8 cellular contexts compared by ENCODE assay signal in genomic region chrX:154799554-154800348, GRCh38. TPM values are rescaled to one million over a fixed set of nuclear protein-coding genes. Genes with fewer than 3 reads are reported as not detected.
DNase-seq lines count a peak whose midpoint lies in the region; ATAC-seq and TF ChIP-seq lines count a peak whose summit lies in the region.

No MANE protein-coding gene starts in this region.

- peak overlapping the region in 1 of 2 experiments; percentile 15 for H3K4ac ChIP-seq in mesenchymal stem cell (ENCODE audit: low read depth in 1 of 2, low read length in 2 of 2)

- H3K4me1 ChIP-seq in BLaER1 treated with 17β-estradiol and CSF1 and Interleukin-3, amounts not matched to agents 10 nM and 100 nM: peaks cover 64 to 86% (median 74%) of the 10 kb centered on the region in 10 experiments
- H3K4me1 ChIP-seq in mesenchymal stem cell (ENCODE audit: control insufficient read depth, insufficient read depth, low read depth, low read length): peaks cover 7% of the 10 kb centered on the region

- no peaks in the 10 kb centered on the region; a peak in 1 of 22 replicates for H4K20me1 ChIP-seq in BLaER1 treated with 17β-estradiol and CSF1 and Interleukin-3, amounts not matched to agents 10 nM and 100 nM

- H2BK5ac ChIP-seq in mesenchymal stem cell (ENCODE audit: low read depth, low read length, poor library complexity, severe bottlenecking): no peak overlapping the region

- no peak overlapping the region for H3K23ac ChIP-seq in mesenchymal stem cell (ENCODE audit: low read length in 2 of 2)

- no peak overlapping the region for H2AFZ ChIP-seq in mesenchymal stem cell (ENCODE audit: low read depth, low read length)

- H3K4me3 Mint-ChIP-seq in activated CD8-positive, alpha-beta T cell treated with anti-CD3 and anti-CD28 coated beads, Interleukin-2, amount 10 ng/mL, durations not matched to agents 7 days and 5 days: peak overlapping the region; percentile 6
- no peak overlapping the region for H3K4me3 Mint-ChIP-seq in mesothelial cell of epicardium

- peaks cover 5% of the 10 kb centered on the region for H3K79me1 ChIP-seq in mesenchymal stem cell (replicated peaks; ENCODE audit: low read length, poor library complexity, severe bottlenecking)

- 23% methylated on average over 7 of the region's 9 CpGs for WGBS in mesenchymal stem cell

- H3K14ac ChIP-seq in mesenchymal stem cell (ENCODE audit: low read length in 2 of 2): no peak overlapping the region

- H4K91ac ChIP-seq in mesenchymal stem cell (ENCODE audit: low read length): peak overlapping the region; percentile 61

- peak overlapping the region; percentile 64 for H4K8ac ChIP-seq in mesenchymal stem cell (ENCODE audit: low read length)

- H2AK5ac ChIP-seq in mesenchymal stem cell (ENCODE audit: low read length, severe bottlenecking): no peak overlapping the region

- H3K27me3 Mint-ChIP-seq in activated CD8-positive, alpha-beta T cell treated with anti-CD3 and anti-CD28 coated beads, Interleukin-2, amount 10 ng/mL, durations not matched to agents 7 days and 5 days (ENCODE audit: low read depth): no peaks in the 10 kb centered on the region
- H3K27me3 Mint-ChIP-seq in mesothelial cell of epicardium (ENCODE audit: low read depth): no peaks in the 10 kb centered on the region

- peaks cover 0 to 10% (median under 1%) of the 10 kb centered on the region in 11 experiments; a peak in 3 of 22 replicates for H3K9me3 ChIP-seq in BLaER1 treated with 17β-estradiol and CSF1 and Interleukin-3, amounts not matched to agents 10 nM and 100 nM (replicated peaks in 1 of 11)
- H3K9me3 ChIP-seq in mesenchymal stem cell (ENCODE audit: control insufficient read depth, low read length): no peaks in the 10 kb centered on the region

- peak overlapping the region; percentile 79 to 89 (median 83) for H3K27ac ChIP-seq in BLaER1 treated with 17β-estradiol and CSF1 and Interleukin-3, amounts not matched to agents 10 nM and 100 nM
- peak overlapping the region; percentile 73 for H3K27ac ChIP-seq in mesenchymal stem cell (ENCODE audit: low read length, poor library complexity, severe bottlenecking)

- H3K36me3 ChIP-seq in BLaER1 treated with 17β-estradiol and CSF1 and Interleukin-3, amounts not matched to agents 10 nM and 100 nM: no peaks in the 10 kb centered on the region
- H3K36me3 ChIP-seq in mesenchymal stem cell (ENCODE audit: control insufficient read depth in 1 of 2, insufficient read depth in 2 of 2, low read depth in 1 of 2, low read length in 2 of 2): no peaks in the 10 kb centered on the region

- H2BK12ac ChIP-seq in mesenchymal stem cell (ENCODE audit: low read length in 2 of 2): peak overlapping the region in 1 of 2 experiments; percentile 72

- H3K27me3 ChIP-seq in BLaER1 treated with 17β-estradiol and CSF1 and Interleukin-3, amounts not matched to agents 10 nM and 100 nM: peaks cover 52 to 100% (median 97%) of the 10 kb centered on the region in 11 experiments
- no peaks in the 10 kb centered on the region for H3K27me3 ChIP-seq in mesenchymal stem cell (ENCODE audit: control insufficient read depth in 1 of 2, insufficient read depth in 1 of 2, low read length in 2 of 2)

- no peak overlapping the region for H2BK120ac ChIP-seq in mesenchymal stem cell (ENCODE audit: low read depth, low read length)

- POLR2A ChIA-PET in activated CD8-positive, alpha-beta T cell treated with anti-CD3 and anti-CD28 coated beads, Interleukin-2, amount 10 ng/mL, durations not matched to agents 7 days and 5 days (lab: Charles Lee): interaction anchor here (1.3 kb wide), 1 partner anchor 37 kb away, joined by 4 read pairs; the partner anchor contains the start of gene DKC1
- POLR2A ChIA-PET in GM10248 (lab: Yijun Ruan, JAX): no interaction called here

- H3K36me3 Mint-ChIP-seq in activated CD8-positive, alpha-beta T cell treated with anti-CD3 and anti-CD28 coated beads, Interleukin-2, amount 10 ng/mL, durations not matched to agents 7 days and 5 days (ENCODE audit: low read depth): peaks cover 24% of the 10 kb centered on the region
- no peaks in the 10 kb centered on the region for H3K36me3 Mint-ChIP-seq in mesothelial cell of epicardium

- peak overlapping the region; percentile 31 to 78 (median 45); a peak in 16 of 20 replicates for H3K4me3 ChIP-seq in BLaER1 treated with 17β-estradiol and CSF1 and Interleukin-3, amounts not matched to agents 10 nM and 100 nM
- no peak overlapping the region for H3K4me3 ChIP-seq in mesenchymal stem cell (ENCODE audit: insufficient read depth in 1 of 2, low read depth in 1 of 2, low read length in 2 of 2)

- peak overlapping the region; percentile 76 to 93 (median 81) for H3K4me2 ChIP-seq in BLaER1 treated with 17β-estradiol and CSF1 and Interleukin-3, amounts not matched to agents 10 nM and 100 nM
- H3K4me2 ChIP-seq in mesenchymal stem cell (ENCODE audit: low read length, poor library complexity, severe bottlenecking): no peak overlapping the region

- H3K9me3 Mint-ChIP-seq in activated CD8-positive, alpha-beta T cell treated with anti-CD3 and anti-CD28 coated beads, Interleukin-2, amount 10 ng/mL, durations not matched to agents 7 days and 5 days (ENCODE audit: insufficient read depth): no peaks in the 10 kb centered on the region
- peaks cover 18% of the 10 kb centered on the region for H3K9me3 Mint-ChIP-seq in mesothelial cell of epicardium

- peak overlapping the region; percentile 72 for H3K27ac Mint-ChIP-seq in activated CD8-positive, alpha-beta T cell treated with anti-CD3 and anti-CD28 coated beads, Interleukin-2, amount 10 ng/mL, durations not matched to agents 7 days and 5 days
- H3K27ac Mint-ChIP-seq in mesothelial cell of epicardium: no peak overlapping the region

- peaks cover 74% of the 10 kb centered on the region for H3K4me1 Mint-ChIP-seq in activated CD8-positive, alpha-beta T cell treated with anti-CD3 and anti-CD28 coated beads, Interleukin-2, amount 10 ng/mL, durations not matched to agents 7 days and 5 days (ENCODE audit: low read depth)
- peaks cover 9% of the 10 kb centered on the region for H3K4me1 Mint-ChIP-seq in mesothelial cell of epicardium

- TF ChIP-seq CTCF in GM10248 (IDR thresholded peaks at IDR 0.05; ENCODE audit: control extremely low read depth, extremely low read depth, low read depth, missing control alignments) (no peak), mesothelial cell of epicardium (IDR thresholded peaks at IDR 0.05; ENCODE audit: unreplicated experiment) (no peak)

- no peak overlapping the region for H2BK15ac ChIP-seq in mesenchymal stem cell (ENCODE audit: low read depth, poor library complexity, severe bottlenecking)

- ATAC-seq in activated CD8-positive, alpha-beta T cell treated with anti-CD3 and anti-CD28 coated beads, Interleukin-2, amount 10 ng/mL, durations not matched to agents 7 days and 5 days: no peak
- ATAC-seq in GM18870 (IDR thresholded peaks at IDR 0.05; ENCODE audit: unreplicated experiment) (no peak), HG02763 (IDR thresholded peaks at IDR 0.05; ENCODE audit: unreplicated experiment) (no peak)

- H3K9ac ChIP-seq in BLaER1 treated with 17β-estradiol and CSF1 and Interleukin-3, amounts not matched to agents 10 nM and 100 nM: peak overlapping the region; percentile 67 to 92 (median 76)
- no peak overlapping the region for H3K9ac ChIP-seq in mesenchymal stem cell (ENCODE audit: low read length)

- peak overlapping the region; percentile 43 to 48 for H3K18ac ChIP-seq in mesenchymal stem cell (ENCODE audit: low read depth in 1 of 2, low read length in 2 of 2)

- peak; percentile 94 for DNase-seq in NCI-H1092 (lab: John Stamatoyannopoulos, UW)
- no peak for DNase-seq in activated CD8-positive, alpha-beta T cell treated with anti-CD3 and anti-CD28 coated beads, Interleukin-2, amount 10 ng/mL, durations not matched to agents 7 days and 5 days
- peak; percentile 24 for DNase-seq in mesenchymal stem cell
- DNase-seq in GM10248 (ENCODE audit: extremely low spot score): no peak
- DNase-seq in mesothelial cell of epicardium (ENCODE audit: low spot score in 2 of 2, unreplicated experiment in 2 of 2): no peak

- CTCF ChIA-PET in activated CD8-positive, alpha-beta T cell treated with anti-CD3 and anti-CD28 coated beads, Interleukin-2, amount 10 ng/mL, durations not matched to agents 7 days and 5 days (lab: Charles Lee): no interaction called here
- CTCF ChIA-PET in GM10248 (lab: Yijun Ruan, JAX): no interaction called here

RNA-seq across cellular contexts. Expression of gene MPP1, which starts 5.5 kb away (rescaled TPM):
- total RNA-seq in activated CD8-positive, alpha-beta T cell treated with anti-CD3 and anti-CD28 coated beads, Interleukin-2, amount 10 ng/mL, durations not matched to agents 7 days and 5 days: 10 to 100 TPM; 69.4 to 72.6 TPM
- polyA plus RNA-seq in mesenchymal stem cell (2013, experiment 1 of 2): 24.8 TPM
- polyA plus RNA-seq in mesenchymal stem cell (2013, experiment 2 of 2): 26.0 TPM
- 9.2 to 10.4 TPM (median 10.4 TPM) in 3 replicates for total RNA-seq in mesothelial cell of epicardium

RNA-seq across cellular contexts. Expression of gene SMIM9, which starts 34.7 kb away (rescaled TPM):
- total RNA-seq in activated CD8-positive, alpha-beta T cell treated with anti-CD3 and anti-CD28 coated beads, Interleukin-2, amount 10 ng/mL, durations not matched to agents 7 days and 5 days: not detected
- polyA plus RNA-seq in mesenchymal stem cell (2013, experiment 1 of 2): not detected
- polyA plus RNA-seq in mesenchymal stem cell (2013, experiment 2 of 2): not detected
- not detected in 3 replicates for total RNA-seq in mesothelial cell of epicardium

RNA-seq across cellular contexts. Expression of gene DKC1, which starts 37.1 kb away (rescaled TPM):
- total RNA-seq in activated CD8-positive, alpha-beta T cell treated with anti-CD3 and anti-CD28 coated beads, Interleukin-2, amount 10 ng/mL, durations not matched to agents 7 days and 5 days: 10 to 100 TPM; 76.0 to 82.8 TPM
- 31.1 TPM for polyA plus RNA-seq in mesenchymal stem cell (2013, experiment 1 of 2)
- 35.1 TPM for polyA plus RNA-seq in mesenchymal stem cell (2013, experiment 2 of 2)
- total RNA-seq in mesothelial cell of epicardium: 61.4 to 66.2 TPM (median 64.2 TPM) in 3 replicates

RNA-seq across cellular contexts. Expression of gene GAB3, which starts 48.9 kb away (rescaled TPM):
- total RNA-seq in activated CD8-positive, alpha-beta T cell treated with anti-CD3 and anti-CD28 coated beads, Interleukin-2, amount 10 ng/mL, durations not matched to agents 7 days and 5 days: 10 to 100 TPM in 1 of 2 experiments, 1 to 10 TPM in 1; 9.9 to 10.3 TPM
- 2.8 TPM for polyA plus RNA-seq in mesenchymal stem cell (2013, experiment 1 of 2)
- 2.4 TPM for polyA plus RNA-seq in mesenchymal stem cell (2013, experiment 2 of 2)
- total RNA-seq in mesothelial cell of epicardium: 0.29 to 0.67 TPM (median 0.38 TPM) in 3 replicates

Comparison
In these comparisons a context has a peak if more than half of its experiments do, and no peak if none do; other contexts are left out.
1. H3K4me3 ChIP-seq: peak in BLaER1 treated with 17β-estradiol and CSF1 and Interleukin-3, amounts not matched to agents 10 nM and 100 nM (10 of 10); none in mesenchymal stem cell (0 of 2).
2. DNase-seq: peak in NCI-H1092 (single experiment) and mesenchymal stem cell (single experiment); none in activated CD8-positive, alpha-beta T cell treated with anti-CD3 and anti-CD28 coated beads, Interleukin-2, amount 10 ng/mL, durations not matched to agents 7 days and 5 days (single experiment), GM10248 (single experiment) and mesothelial cell of epicardium (0 of 2).